Comparison of ENCODE assay signal across 8 cellular contexts in genomic region chr19:11693505-11694499, GRCh38. TPM values are rescaled to one million over a fixed set of nuclear protein-coding genes. Genes with fewer than 3 reads are reported as not detected.
DNase-seq lines count a peak whose midpoint lies in the region; ATAC-seq lines count a peak whose summit lies in the region.

No MANE protein-coding gene starts in this region.

- H3K9me3 ChIP-seq in adipocyte (ENCODE audit: control insufficient read depth, low read length) (no peaks in the 10 kb centered on the region), subcutaneous abdominal adipose tissue (ENCODE audit: control insufficient read depth in 5 of 5, low read length in 5 of 5) (no peaks in the 10 kb centered on the region)

- H3K9ac ChIP-seq in adipocyte (ENCODE audit: low read length) (peak overlapping the region; percentile 75), subcutaneous abdominal adipose tissue (ENCODE audit: low read length in 5 of 5) (peak overlapping the region; percentile 28 to 92 (median 79))

- DNase-seq in activated CD4-positive, alpha-beta T cell treated with anti-CD3 and anti-CD28 coated beads for 36 hours: no peak
- DNase-seq in activated CD4-positive, alpha-beta T cell treated with anti-CD3 and anti-CD28 coated beads for 1 hour: no peak
- peak; percentile 64 for DNase-seq in NCI-H146 treated with DMSO at 0.1 percent for 48 hours (lab: John Stamatoyannopoulos, UW; ENCODE audit: unreplicated experiment)
- peak; percentile 92 for DNase-seq in adipocyte (ENCODE audit: low read depth)
- no peak for DNase-seq in immature natural killer cell
- DNase-seq in activated CD8-positive, alpha-beta memory T cell treated with anti-CD3 and anti-CD28 coated beads for 24 hours: no peak
- DNase-seq in middle frontal gyrus (ENCODE audit: extremely low spot score, low spot score): no peak

- H3K4me1 Mint-ChIP-seq in activated CD4-positive, alpha-beta T cell treated with anti-CD3 and anti-CD28 coated beads for 36 hours: peaks cover 10% of the 10 kb centered on the region
- peaks cover 12 to 15% of the 10 kb centered on the region in 2 donors for H3K4me1 Mint-ChIP-seq in immature natural killer cell

- H3K27ac ChIP-seq in subcutaneous abdominal adipose tissue (ENCODE audit: low read depth, low read length): no peak overlapping the region

- peaks cover 27% of the 10 kb centered on the region for H3K27me3 Mint-ChIP-seq in activated CD4-positive, alpha-beta T cell treated with anti-CD3 and anti-CD28 coated beads for 36 hours
- H3K27me3 Mint-ChIP-seq in immature natural killer cell (ENCODE audit: low read depth in 3 of 3): peaks cover 5 to 15% (median 7%) of the 10 kb centered on the region in 3 donors

- H3K4me3 ChIP-seq in adipocyte (ENCODE audit: low read length) (peak overlapping the region; percentile 90), subcutaneous abdominal adipose tissue (ENCODE audit: low read depth in 1 of 5, low read length in 5 of 5) (peak overlapping the region; percentile 59 to 94 (median 82))

- H3K4me3 Mint-ChIP-seq in activated CD4-positive, alpha-beta T cell treated with anti-CD3 and anti-CD28 coated beads for 36 hours: peak overlapping the region; percentile 84
- peak overlapping the region; percentile 60 to 77 (median 66) for H3K4me3 Mint-ChIP-seq in immature natural killer cell

- intact Hi-C loops in activated CD4-positive, alpha-beta T cell treated with anti-CD3 and anti-CD28 coated beads for 36 hours (cut with DNase I, micrococcal nuclease): loop anchor here (2.0 kb wide), 3 partner anchors 45 to 121 kb away; partner anchors contain the start of genes ZNF823 (in 2 of the 2), ZNF440 (in 1 of the 2) and ZNF441 (in 1 of the 2)

- H3K9me3 Mint-ChIP-seq in activated CD4-positive, alpha-beta T cell treated with anti-CD3 and anti-CD28 coated beads for 36 hours (ENCODE audit: low read depth): no peaks in the 10 kb centered on the region
- no peaks in the 10 kb centered on the region for H3K9me3 Mint-ChIP-seq in immature natural killer cell

- no peaks in the 10 kb centered on the region for H3K36me3 Mint-ChIP-seq in activated CD4-positive, alpha-beta T cell treated with anti-CD3 and anti-CD28 coated beads for 36 hours (ENCODE audit: low read depth)
- H3K36me3 Mint-ChIP-seq in immature natural killer cell: no peaks in the 10 kb centered on the region

- CTCF ChIA-PET in activated CD4-positive, alpha-beta T cell treated with anti-CD3 and anti-CD28 coated beads for 36 hours (lab: Charles Lee): interaction anchor here (1.0 to 1.6 kb wide), 2 partner anchors 41 to 104 kb away, joined by 3 to 5 read pairs; partner anchors contain the start of gene ZNF491

- H3K4me1 ChIP-seq in adipocyte (ENCODE audit: control insufficient read depth, insufficient read depth, low read length) (peaks cover 10% of the 10 kb centered on the region), subcutaneous abdominal adipose tissue (ENCODE audit: control insufficient read depth in 5 of 5, insufficient read depth in 5 of 5, low read length in 5 of 5) (peaks cover 5 to 18% (median 13%) of the 10 kb centered on the region in 5 donors)

- POLR2A ChIA-PET in activated CD4-positive, alpha-beta T cell treated with anti-CD3 and anti-CD28 coated beads for 36 hours (lab: Charles Lee): interaction anchor here (0.6 kb wide), 2 partner anchors 14 to 747 kb away, joined by 5 to 7 read pairs; partner anchors contain the start of gene ZNF443

- H3K27ac Mint-ChIP-seq in activated CD4-positive, alpha-beta T cell treated with anti-CD3 and anti-CD28 coated beads for 36 hours: no peak overlapping the region
- no peak overlapping the region for H3K27ac Mint-ChIP-seq in immature natural killer cell

- H3K36me3 ChIP-seq in adipocyte (ENCODE audit: control insufficient read depth, insufficient read depth, low read length, severe bottlenecking) (no peaks in the 10 kb centered on the region), subcutaneous abdominal adipose tissue (ENCODE audit: control insufficient read depth in 5 of 5, insufficient read depth in 5 of 5, low read length in 5 of 5) (no peaks in the 10 kb centered on the region)

- ATAC-seq in activated CD4-positive, alpha-beta T cell treated with anti-CD3 and anti-CD28 coated beads for 36 hours: peak; percentile 13

- H3K27me3 ChIP-seq in adipocyte (replicated peaks; ENCODE audit: control insufficient read depth, insufficient read depth, low read length) (no peaks in the 10 kb centered on the region), subcutaneous abdominal adipose tissue (ENCODE audit: control insufficient read depth in 5 of 5, insufficient read depth in 4 of 5, low read length in 5 of 5) (peaks cover 0 to 3% (median 0%) of the 10 kb centered on the region in 5 donors)

RNA-seq across cellular contexts. Expression of gene ZNF823, which starts 44.9 kb away (rescaled TPM):
- 1 to 10 TPM; 2.9 to 3.0 TPM for total RNA-seq in activated CD4-positive, alpha-beta T cell treated with anti-CD3 and anti-CD28 coated beads for 36 hours
- polyA plus RNA-seq in immature natural killer cell: 1 to 10 TPM; 1.7 to 5.0 (median 2.4) TPM

Comparison
In these comparisons a context has a peak if more than half of its experiments do, and no peak if none do; other contexts are left out.
1. DNase-seq: peak in NCI-H146 treated with DMSO at 0.1 percent for 48 hours (single experiment) and adipocyte (single experiment); none in activated CD4-positive, alpha-beta T cell treated with anti-CD3 and anti-CD28 coated beads for 36 hours (single experiment), activated CD4-positive, alpha-beta T cell treated with anti-CD3 and anti-CD28 coated beads for 1 hour (single experiment), immature natural killer cell (0 of 3), activated CD8-positive, alpha-beta memory T cell treated with anti-CD3 and anti-CD28 coated beads for 24 hours (single experiment) and middle frontal gyrus (single experiment).